1 cellular context compared by ENCODE assay signal in the genomic region with DNA sequence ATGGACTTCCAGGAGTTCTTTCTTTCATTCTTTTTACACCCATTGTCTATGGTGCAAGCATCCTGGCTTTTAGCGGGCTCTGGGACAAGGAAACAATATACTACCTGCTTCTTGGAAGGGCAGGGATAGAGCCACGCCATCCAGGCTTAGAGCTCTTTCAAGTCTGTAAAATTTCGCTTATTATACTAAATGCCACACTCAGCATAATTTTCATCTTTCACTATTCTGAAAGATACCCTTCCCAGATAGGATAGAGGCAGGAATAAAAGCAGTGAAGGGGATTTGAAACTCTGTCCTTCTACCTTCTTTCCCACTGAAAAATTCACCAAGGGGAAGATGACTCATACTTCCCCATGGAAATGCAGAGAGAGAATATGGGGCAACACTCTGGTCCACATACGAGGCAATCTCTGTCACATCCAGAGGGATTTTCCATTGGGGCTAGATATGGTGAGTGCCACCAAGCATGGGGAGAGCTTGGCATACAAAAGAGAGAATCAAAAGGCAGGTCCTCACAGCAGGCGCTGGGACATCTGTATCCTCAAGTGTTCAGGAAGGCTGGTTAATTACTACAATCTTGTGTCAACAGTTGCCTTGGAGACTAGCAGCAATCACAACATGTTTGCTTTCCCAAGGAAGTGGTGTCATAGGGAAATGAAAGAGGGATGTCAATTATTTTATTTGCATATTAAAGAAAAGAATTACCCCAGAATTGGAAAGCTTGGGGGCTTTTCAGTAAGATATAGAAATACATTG.
A peak's percentile ranks its signal among the peaks of the same experiment; 100 is the strongest.
TF ChIP-seq lines count a peak whose summit lies in the region.

No MANE protein-coding gene starts in this region.

TF ChIP-seq in IMR-90, 13 proteins besides CTCF, POLR2A, EP300 and RAD21:
- peak; percentile 81 for TF ChIP-seq MAFK (IDR thresholded peaks at IDR 0.05; ENCODE audit: low read depth, low read length)
- TF ChIP-seq, protein P1, sequence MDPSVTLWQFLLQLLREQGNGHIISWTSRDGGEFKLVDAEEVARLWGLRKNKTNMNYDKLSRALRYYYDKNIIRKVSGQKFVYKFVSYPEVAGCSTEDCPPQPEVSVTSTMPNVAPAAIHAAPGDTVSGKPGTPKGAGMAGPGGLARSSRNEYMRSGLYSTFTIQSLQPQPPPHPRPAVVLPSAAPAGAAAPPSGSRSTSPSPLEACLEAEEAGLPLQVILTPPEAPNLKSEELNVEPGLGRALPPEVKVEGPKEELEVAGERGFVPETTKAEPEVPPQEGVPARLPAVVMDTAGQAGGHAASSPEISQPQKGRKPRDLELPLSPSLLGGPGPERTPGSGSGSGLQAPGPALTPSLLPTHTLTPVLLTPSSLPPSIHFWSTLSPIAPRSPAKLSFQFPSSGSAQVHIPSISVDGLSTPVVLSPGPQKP (IDR thresholded peaks at IDR 0.05; ENCODE audit: borderline replicate concordance, low read depth, low read length) = no peak
- no peak for TF ChIP-seq CHD1 (IDR thresholded peaks at IDR 0.05; ENCODE audit: low read depth, low read length)
- no peak for TF ChIP-seq RFX5 (IDR thresholded peaks at IDR 0.05; ENCODE audit: low read depth, low read length)
